Comparison of ENCODE assay signal across 20 cellular contexts in the genomic region with DNA sequence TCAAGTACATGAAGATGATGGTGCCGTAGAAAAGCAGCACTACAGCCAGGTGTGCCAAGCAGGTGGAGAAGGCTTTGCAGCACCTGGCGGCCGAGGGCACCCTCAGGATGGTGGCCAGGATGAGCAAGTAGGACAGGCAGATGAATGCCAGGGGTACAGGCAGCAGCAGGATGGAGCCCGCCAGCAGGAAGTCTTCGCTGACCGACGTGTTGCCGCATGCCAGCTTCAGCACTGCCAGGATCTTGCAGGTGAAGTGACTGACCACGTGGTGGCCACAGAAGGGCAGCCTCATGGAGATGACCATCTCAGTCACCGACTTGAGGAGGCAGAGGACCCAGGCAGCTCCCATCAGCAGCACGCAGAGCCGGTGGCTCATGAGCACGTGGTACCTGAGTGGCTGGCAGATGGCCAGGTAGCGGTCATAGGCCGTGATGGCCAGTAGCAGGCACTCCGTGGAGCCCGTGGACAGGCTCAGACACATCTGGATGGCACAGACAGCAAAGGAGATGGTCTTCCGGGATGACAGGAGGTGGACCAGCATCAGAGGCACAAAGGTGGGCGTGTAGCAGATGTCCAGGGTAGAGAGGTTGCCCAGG. TPM values are rescaled to one million over a fixed set of nuclear protein-coding genes. Genes with fewer than 3 reads are reported as not detected.
A peak's percentile ranks its signal among the peaks of the same experiment; 100 is the strongest.
DNase-seq lines count a peak whose midpoint lies in the region; ATAC-seq, FAIRE-seq and TF ChIP-seq lines count a peak whose summit lies in the region.
"Had no signal": no experiment of that assay in that cellular context is flagged by ENCODE, and none has a peak within 500 bp of the region (broad histone marks: within the 10 kb centered on the region; RNA-seq: fewer than 3 reads in every experiment).

No MANE protein-coding gene starts in this region.

- H3K27ac Mint-ChIP-seq in activated naive CD8-positive, alpha-beta T cell treated with anti-CD3 and anti-CD28 coated beads, Interleukin-2, amount 10 ng/mL, durations not matched to agents 7 days and 5 days, result peak overlapping the region; percentile 54
- H3K27ac Mint-ChIP-seq in activated naive CD8-positive, alpha-beta T cell treated with anti-CD3 and anti-CD28 coated beads, Interleukin-2, amount 50 U/mL, for 24 hours, result no peak overlapping the region
- H3K27ac Mint-ChIP-seq: IgD-negative memory B cell had no signal

- intact Hi-C loops in thyroid gland (cut with DNase I), result no loop called here

- peaks cover 7% of the 10 kb centered on the region for H3K27me3 Mint-ChIP-seq in activated naive CD8-positive, alpha-beta T cell treated with anti-CD3 and anti-CD28 coated beads, Interleukin-2, amount 10 ng/mL, durations not matched to agents 7 days and 5 days
- H3K27me3 Mint-ChIP-seq in activated naive CD8-positive, alpha-beta T cell treated with anti-CD3 and anti-CD28 coated beads, Interleukin-2, amount 50 U/mL, for 24 hours, result peaks cover 5% of the 10 kb centered on the region
- H3K27me3 Mint-ChIP-seq: IgD-negative memory B cell had no signal

- H3K36me3 Mint-ChIP-seq in activated naive CD8-positive, alpha-beta T cell treated with anti-CD3 and anti-CD28 coated beads, Interleukin-2, amount 10 ng/mL, durations not matched to agents 7 days and 5 days, result no peaks in the 10 kb centered on the region
- no peaks in the 10 kb centered on the region for H3K36me3 Mint-ChIP-seq in activated naive CD8-positive, alpha-beta T cell treated with anti-CD3 and anti-CD28 coated beads, Interleukin-2, amount 50 U/mL, for 24 hours (ENCODE audit: low read depth)
- H3K36me3 Mint-ChIP-seq: CD4-positive, CD25-positive, alpha-beta regulatory T cell; IgD-negative memory B cell had no signal

- H3K36me3 ChIP-seq in thyroid gland, result no peaks in the 10 kb centered on the region
- H3K36me3 ChIP-seq: HAP-1 had no signal

- no peak for TF ChIP-seq CTCF in thyroid gland (IDR thresholded peaks at IDR 0.05)

- H3K4me3 ChIP-seq in thyroid gland (replicated peaks in 1 of 3), result no peak overlapping the region
- H3K4me3 ChIP-seq: GM12878, HAP-1 had no signal

- no peaks in the 10 kb centered on the region for H3K4me1 ChIP-seq in thyroid gland

- no peaks in the 10 kb centered on the region for H3K27me3 ChIP-seq in thyroid gland

- 89 to 95% methylated on average over 11 to 12 of the region's 19 CpGs for WGBS in thyroid gland, 2 donors

- H3K4me1 Mint-ChIP-seq in activated naive CD8-positive, alpha-beta T cell treated with anti-CD3 and anti-CD28 coated beads, Interleukin-2, amount 10 ng/mL, durations not matched to agents 7 days and 5 days, result peaks cover 4% of the 10 kb centered on the region
- no peaks in the 10 kb centered on the region for H3K4me1 Mint-ChIP-seq in activated naive CD8-positive, alpha-beta T cell treated with anti-CD3 and anti-CD28 coated beads, Interleukin-2, amount 50 U/mL, for 24 hours

- no peak overlapping the region for H3K27ac ChIP-seq in thyroid gland

- TF ChIP-seq POLR2A in thyroid gland (IDR thresholded peaks at IDR 0.05), result no peak

- POLR2A ChIA-PET in activated naive CD8-positive, alpha-beta T cell treated with anti-CD3 and anti-CD28 coated beads, Interleukin-2, amount 10 ng/mL, durations not matched to agents 7 days and 5 days (lab: Charles Lee), result no interaction called here

- no peak overlapping the region for H3K4me3 Mint-ChIP-seq in activated naive CD8-positive, alpha-beta T cell treated with anti-CD3 and anti-CD28 coated beads, Interleukin-2, amount 10 ng/mL, durations not matched to agents 7 days and 5 days
- H3K4me3 Mint-ChIP-seq in activated naive CD8-positive, alpha-beta T cell treated with anti-CD3 and anti-CD28 coated beads, Interleukin-2, amount 50 U/mL, for 24 hours, result no peak overlapping the region
- H3K4me3 Mint-ChIP-seq: CD4-positive, CD25-positive, alpha-beta regulatory T cell; IgD-negative memory B cell had no signal

- no peak for DNase-seq in activated naive CD8-positive, alpha-beta T cell treated with anti-CD3 and anti-CD28 coated beads, Interleukin-2, amount 10 ng/mL, durations not matched to agents 7 days and 5 days
- DNase-seq in activated naive CD8-positive, alpha-beta T cell treated with anti-CD3 and anti-CD28 coated beads, Interleukin-2, amount 50 U/mL, for 24 hours, result no peak
- DNase-seq in urothelium cell line (ENCODE audit: low spot score), result no peak
- no peak for DNase-seq in C1 segment of cervical spinal cord (lab: John Stamatoyannopoulos, UW)
- DNase-seq in thyroid gland, result no peak
- DNase-seq: AML-193; CD4-positive, CD25-positive, alpha-beta regulatory T cell; DMS79; MV-4-11; NCI-H1417 treated with DMSO at 0.1 percent for 48 hours; NCI-H2081; NCI-H2227 treated with DMSO at 0.1 percent for 48 hours; NCI-H524 treated with DMSO at 0.1 percent for 48 hours; PC-3 had no signal

- peak; percentile 52 for FAIRE-seq in urothelium cell line (lab: Jason Lieb, UNC)
- FAIRE-seq: GM12878, GM18507 had no signal

- no peaks in the 10 kb centered on the region for H3K9me3 ChIP-seq in thyroid gland
- H3K9me3 ChIP-seq: HAP-1 had no signal

- no peak for ATAC-seq in activated naive CD8-positive, alpha-beta T cell treated with anti-CD3 and anti-CD28 coated beads, Interleukin-2, amount 10 ng/mL, durations not matched to agents 7 days and 5 days (ENCODE audit: low read depth)
- no peak for ATAC-seq in activated naive CD8-positive, alpha-beta T cell treated with anti-CD3 and anti-CD28 coated beads, Interleukin-2, amount 50 U/mL, for 24 hours
- ATAC-seq in esophagus mucosa, result peak; percentile 46
- ATAC-seq: GM12878, PC-3 had no signal

- no peaks in the 10 kb centered on the region for H3K9me3 Mint-ChIP-seq in activated naive CD8-positive, alpha-beta T cell treated with anti-CD3 and anti-CD28 coated beads, Interleukin-2, amount 10 ng/mL, durations not matched to agents 7 days and 5 days
- H3K9me3 Mint-ChIP-seq in activated naive CD8-positive, alpha-beta T cell treated with anti-CD3 and anti-CD28 coated beads, Interleukin-2, amount 50 U/mL, for 24 hours, result no peaks in the 10 kb centered on the region
- H3K9me3 Mint-ChIP-seq: CD4-positive, CD25-positive, alpha-beta regulatory T cell; IgD-negative memory B cell had no signal

RNA-seq across cellular contexts. Expression of a gene that starts 0.5 kb away (rescaled TPM):
- total RNA-seq in activated naive CD8-positive, alpha-beta T cell treated with anti-CD3 and anti-CD28 coated beads, Interleukin-2, amount 10 ng/mL, durations not matched to agents 7 days and 5 days, result not detected
- not detected for total RNA-seq in esophagus mucosa
- not detected for total RNA-seq in thyroid gland
- total RNA-seq: CD4-positive, CD25-positive, alpha-beta regulatory T cell; G401; GM12878; PC-3 had no signal

RNA-seq across cellular contexts. Expression of a gene that starts 36.3 kb away (rescaled TPM):
- total RNA-seq in activated naive CD8-positive, alpha-beta T cell treated with anti-CD3 and anti-CD28 coated beads, Interleukin-2, amount 10 ng/mL, durations not matched to agents 7 days and 5 days, result not detected
- total RNA-seq in esophagus mucosa (1.2 TPM), thyroid gland (10 to 100 TPM in 1 of 4 donors, 1 to 10 TPM in 2, under 1 TPM in 1; 0.81 to 11.8 (median 3.3) TPM)
- total RNA-seq: CD4-positive, CD25-positive, alpha-beta regulatory T cell; G401; GM12878 had no signal

RNA-seq across cellular contexts. Expression of a gene that starts 39.6 kb away (rescaled TPM):
- not detected for total RNA-seq in activated naive CD8-positive, alpha-beta T cell treated with anti-CD3 and anti-CD28 coated beads, Interleukin-2, amount 10 ng/mL, durations not matched to agents 7 days and 5 days
- total RNA-seq in esophagus mucosa (0.16 TPM), thyroid gland (1 to 10 TPM; 2.1 to 8.1 (median 3.6) TPM)
- total RNA-seq: CD4-positive, CD25-positive, alpha-beta regulatory T cell; GM12878; PC-3 had no signal

RNA-seq across cellular contexts. Expression of a gene that starts 40.7 kb away (rescaled TPM):
- total RNA-seq in activated naive CD8-positive, alpha-beta T cell treated with anti-CD3 and anti-CD28 coated beads, Interleukin-2, amount 10 ng/mL, durations not matched to agents 7 days and 5 days, result 1 to 10 TPM; 5.9 to 6.1 TPM
- 1.7 TPM for total RNA-seq in esophagus mucosa
- total RNA-seq in thyroid gland, result 10 to 100 TPM in 3 of 4 donors, 1 to 10 TPM in 1; 8.5 to 17.4 (median 15.8) TPM

RNA-seq across cellular contexts. Expression of a gene that starts 41.2 kb away (rescaled TPM):
- not detected for total RNA-seq in activated naive CD8-positive, alpha-beta T cell treated with anti-CD3 and anti-CD28 coated beads, Interleukin-2, amount 10 ng/mL, durations not matched to agents 7 days and 5 days
- total RNA-seq in esophagus mucosa (not detected), thyroid gland (not detected)
- total RNA-seq: CD4-positive, CD25-positive, alpha-beta regulatory T cell; G401; GM12878; PC-3 had no signal
